Comparison of ENCODE assay signal across 1 cellular context in the genomic region with DNA sequence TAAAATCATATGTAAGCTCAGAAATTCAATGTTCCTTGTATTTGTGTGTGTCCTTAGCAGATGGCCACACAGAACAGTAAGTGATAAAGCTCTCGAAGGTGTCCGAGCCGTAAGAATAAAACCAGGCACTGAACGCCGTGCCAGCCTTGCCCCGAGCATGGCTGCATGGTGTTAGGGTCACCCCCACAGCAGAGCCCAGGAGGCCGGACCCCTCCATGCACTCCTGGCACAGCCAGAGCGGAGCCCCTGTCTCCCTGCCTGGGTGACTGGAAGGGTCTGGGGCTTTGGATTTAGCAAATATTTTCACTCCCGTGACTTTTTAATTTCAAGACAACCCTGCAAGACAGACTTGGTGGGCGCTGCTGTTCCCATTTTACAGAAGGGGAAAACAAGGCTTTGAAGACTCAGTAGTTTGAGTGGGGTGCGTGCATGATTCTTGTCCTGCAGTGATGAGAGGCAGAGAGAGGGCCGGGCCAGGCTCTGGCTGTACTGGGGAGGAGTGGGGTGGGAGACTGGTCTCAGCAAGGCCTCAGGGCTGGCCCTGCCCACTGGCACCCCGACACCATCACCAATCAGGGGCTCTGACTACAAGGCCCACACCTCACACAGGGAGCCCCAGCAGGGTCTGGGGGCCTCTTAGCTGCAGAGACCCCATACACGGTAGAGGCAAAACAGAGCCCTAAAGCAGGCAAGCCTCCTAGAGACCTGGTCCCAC.
TF ChIP-seq lines count a peak whose summit lies in the region.

No MANE protein-coding gene starts in this region.

TF ChIP-seq in HepG2, 621 proteins besides CTCF, POLR2A, EP300 and RAD21 (continued from another document):
- TF ChIP-seq, protein P1, sequence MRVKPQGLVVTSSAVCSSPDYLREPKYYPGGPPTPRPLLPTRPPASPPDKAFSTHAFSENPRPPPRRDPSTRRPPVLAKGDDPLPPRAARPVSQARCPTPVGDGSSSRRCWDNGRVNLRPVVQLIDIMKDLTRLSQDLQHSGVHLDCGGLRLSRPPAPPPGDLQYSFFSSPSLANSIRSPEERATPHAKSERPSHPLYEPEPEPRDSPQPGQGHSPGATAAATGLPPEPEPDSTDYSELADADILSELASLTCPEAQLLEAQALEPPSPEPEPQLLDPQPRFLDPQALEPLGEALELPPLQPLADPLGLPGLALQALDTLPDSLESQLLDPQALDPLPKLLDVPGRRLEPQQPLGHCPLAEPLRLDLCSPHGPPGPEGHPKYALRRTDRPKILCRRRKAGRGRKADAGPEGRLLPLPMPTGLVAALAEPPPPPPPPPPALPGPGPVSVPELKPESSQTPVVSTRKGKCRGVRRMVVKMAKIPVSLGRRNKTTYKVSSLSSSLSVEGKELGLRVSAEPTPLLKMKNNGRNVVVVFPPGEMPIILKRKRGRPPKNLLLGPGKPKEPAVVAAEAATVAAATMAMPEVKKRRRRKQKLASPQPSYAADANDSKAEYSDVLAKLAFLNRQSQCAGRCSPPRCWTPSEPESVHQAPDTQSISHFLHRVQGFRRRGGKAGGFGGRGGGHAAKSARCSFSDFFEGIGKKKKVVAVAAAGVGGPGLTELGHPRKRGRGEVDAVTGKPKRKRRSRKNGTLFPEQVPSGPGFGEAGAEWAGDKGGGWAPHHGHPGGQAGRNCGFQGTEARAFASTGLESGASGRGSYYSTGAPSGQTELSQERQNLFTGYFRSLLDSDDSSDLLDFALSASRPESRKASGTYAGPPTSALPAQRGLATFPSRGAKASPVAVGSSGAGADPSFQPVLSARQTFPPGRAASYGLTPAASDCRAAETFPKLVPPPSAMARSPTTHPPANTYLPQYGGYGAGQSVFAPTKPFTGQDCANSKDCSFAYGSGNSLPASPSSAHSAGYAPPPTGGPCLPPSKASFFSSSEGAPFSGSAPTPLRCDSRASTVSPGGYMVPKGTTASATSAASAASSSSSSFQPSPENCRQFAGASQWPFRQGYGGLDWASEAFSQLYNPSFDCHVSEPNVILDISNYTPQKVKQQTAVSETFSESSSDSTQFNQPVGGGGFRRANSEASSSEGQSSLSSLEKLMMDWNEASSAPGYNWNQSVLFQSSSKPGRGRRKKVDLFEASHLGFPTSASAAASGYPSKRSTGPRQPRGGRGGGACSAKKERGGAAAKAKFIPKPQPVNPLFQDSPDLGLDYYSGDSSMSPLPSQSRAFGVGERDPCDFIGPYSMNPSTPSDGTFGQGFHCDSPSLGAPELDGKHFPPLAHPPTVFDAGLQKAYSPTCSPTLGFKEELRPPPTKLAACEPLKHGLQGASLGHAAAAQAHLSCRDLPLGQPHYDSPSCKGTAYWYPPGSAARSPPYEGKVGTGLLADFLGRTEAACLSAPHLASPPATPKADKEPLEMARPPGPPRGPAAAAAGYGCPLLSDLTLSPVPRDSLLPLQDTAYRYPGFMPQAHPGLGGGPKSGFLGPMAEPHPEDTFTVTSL (CRISPR knock-in tag; IDR thresholded peaks at IDR 0.05; ENCODE audit: borderline replicate concordance) = no peak
- TF ChIP-seq PRPF4 (IDR thresholded peaks at IDR 0.05; ENCODE audit: low read depth, low read length, poor library complexity, severe bottlenecking) (no peak), ZNF629 (CRISPR knock-in tag; conservative IDR thresholded peaks at IDR 0.05) (peak; percentile 20; the same call in 1 of the 2 replicates)
